In the genomic region with DNA sequence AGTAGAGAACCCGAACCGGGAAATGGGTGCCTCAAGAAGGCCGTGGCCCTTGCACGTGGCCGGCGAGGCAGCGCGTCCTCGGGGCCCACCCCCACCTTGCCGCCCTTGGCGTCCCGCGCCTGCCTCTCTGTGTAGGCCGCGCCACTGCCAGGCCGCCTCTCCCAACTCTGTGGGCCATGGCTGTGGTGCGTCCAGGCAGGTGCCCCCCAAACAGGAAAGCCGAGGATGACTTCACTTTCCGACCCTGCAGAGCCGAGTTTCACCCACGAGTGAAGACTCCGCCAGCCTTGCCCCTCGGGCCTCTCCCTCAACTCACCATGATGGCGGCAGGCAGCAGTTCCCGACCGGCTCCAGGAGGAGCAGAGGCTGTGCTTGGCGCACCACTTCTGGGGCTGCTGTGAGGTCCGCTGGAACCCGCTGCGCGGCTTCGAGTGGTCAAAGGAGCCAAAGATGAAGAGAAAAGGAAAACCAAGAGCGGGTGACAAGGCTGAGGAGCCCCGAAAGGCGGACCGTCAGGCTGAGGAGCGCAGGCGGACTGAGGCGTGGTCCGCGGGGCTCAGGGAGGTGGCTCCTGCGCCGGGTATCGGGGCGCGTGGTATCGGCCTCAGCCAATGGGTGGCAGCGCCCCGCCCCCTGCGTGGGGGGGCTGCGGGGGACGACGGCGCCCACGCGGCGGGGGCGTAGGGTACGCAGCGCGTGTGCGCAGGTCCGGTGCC, we compare ENCODE assay signal across 28 cellular contexts. TPM values are rescaled to one million over a fixed set of nuclear protein-coding genes. Genes with fewer than 3 reads are reported as not detected.
"Had no signal": no experiment of that assay in that cellular context is flagged by ENCODE, and none has a peak within 500 bp of the region (broad histone marks: within the 10 kb centered on the region; RNA-seq: fewer than 3 reads in every experiment).

A gene with protein sequence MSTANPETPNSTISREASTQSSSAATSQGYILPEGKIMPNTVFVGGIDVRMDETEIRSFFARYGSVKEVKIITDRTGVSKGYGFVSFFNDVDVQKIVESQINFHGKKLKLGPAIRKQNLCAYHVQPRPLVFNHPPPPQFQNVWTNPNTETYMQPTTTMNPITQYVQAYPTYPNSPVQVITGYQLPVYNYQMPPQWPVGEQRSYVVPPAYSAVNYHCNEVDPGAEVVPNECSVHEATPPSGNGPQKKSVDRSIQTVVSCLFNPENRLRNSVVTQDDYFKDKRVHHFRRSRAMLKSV (minus strand): TSS at position 537 of the 716 bp plus-strand sequence. CDS start 218 bp downstream, at position 319.

- FAIRE-seq: bronchial epithelial cell, endometrium had no signal

- ATAC-seq: activated CD8-positive, alpha-beta T cell treated with anti-CD3 and anti-CD28 coated beads, Interleukin-2, amount 10 ng/mL, durations not matched to agents 7 days and 5 days; foreskin keratinocyte; left lung; naive thymus-derived CD8-positive, alpha-beta T cell; T-cell had no signal

- H2AFZ ChIP-seq: parathyroid adenoma had no signal

- H3K9me3 Mint-ChIP-seq: activated CD4-positive, alpha-beta T cell treated with anti-CD3 and anti-CD28 coated beads, Interleukin-2, amount 10 ng/mL, durations not matched to agents 7 days and 5 days; immature natural killer cell; mesothelial cell of epicardium; T-cell; T-helper 2 cell treated with Interferon-gamma antibody and Interleukin-4, amounts not matched to agents 5 μg/mL and 100 μg/mL, for 36 hours; type B pancreatic cell had no signal

- H3K4me1 ChIP-seq: foreskin keratinocyte, left lung, parathyroid adenoma, right lobe of liver, vagina had no signal

- H3K9ac ChIP-seq: parathyroid adenoma had no signal

- DNase-seq: activated CD4-positive, alpha-beta T cell treated with anti-CD3 and anti-CD28 coated beads, Interleukin-2, amount 10 ng/mL, durations not matched to agents 7 days and 5 days; activated CD4-positive, CD25-positive, alpha-beta regulatory T cell treated with anti-CD3 and anti-CD28 coated beads, Interleukin-2, amount 50 U/mL, for 72 hours; activated CD8-positive, alpha-beta T cell treated with anti-CD3 and anti-CD28 coated beads, Interleukin-2, amount 10 ng/mL, durations not matched to agents 7 days and 5 days; activated naive CD4-positive, alpha-beta T cell; amniotic stem cell; effector CD4-positive, alpha-beta T cell; foreskin keratinocyte; immature natural killer cell; kidney glomerular epithelial cell; naive thymus-derived CD8-positive, alpha-beta T cell; stimulated activated CD4-positive, alpha-beta T cell treated with anti-CD3 and anti-CD28 coated beads, Interleukin-1b, Interleukin-23, amount 100 ng/mL, for 48 hours; T-cell had no signal

- H3K4me1 Mint-ChIP-seq: mesothelial cell of epicardium had no signal

- H3K36me3 ChIP-seq: left lung, neutrophil, right lobe of liver, vagina had no signal

- H3K36me3 Mint-ChIP-seq: activated naive CD8-positive, alpha-beta T cell; immature natural killer cell; mesothelial cell of epicardium; naive thymus-derived CD8-positive, alpha-beta T cell; T-cell; type B pancreatic cell had no signal

- H3K9me3 ChIP-seq: left lung, neutrophil, right lobe of liver, vagina had no signal

- H3K27me3 Mint-ChIP-seq: T-cell had no signal

- H3K27ac ChIP-seq: foreskin keratinocyte, left lung, neutrophil, parathyroid adenoma, right lobe of liver, skin epidermis, vagina, VCaP had no signal

- H3K79me2 ChIP-seq: parathyroid adenoma had no signal

- H3K4me3 ChIP-seq: left lung, right lobe of liver, skin epidermis, vagina had no signal

- H3K27ac Mint-ChIP-seq: activated CD4-positive, alpha-beta T cell treated with anti-CD3 and anti-CD28 coated beads, Interleukin-2, amount 10 ng/mL, durations not matched to agents 7 days and 5 days; activated CD8-positive, alpha-beta T cell treated with anti-CD3 and anti-CD28 coated beads, Interleukin-2, amount 10 ng/mL, durations not matched to agents 7 days and 5 days; activated naive CD8-positive, alpha-beta T cell; mesothelial cell of epicardium; T-cell; T-helper 2 cell treated with Interferon-gamma antibody and Interleukin-4, amounts not matched to agents 5 μg/mL and 100 μg/mL, for 36 hours; type B pancreatic cell had no signal

- H3K4me3 Mint-ChIP-seq: activated CD4-positive, alpha-beta T cell treated with anti-CD3 and anti-CD28 coated beads, Interleukin-2, amount 10 ng/mL, durations not matched to agents 7 days and 5 days; activated CD8-positive, alpha-beta T cell treated with anti-CD3 and anti-CD28 coated beads, Interleukin-2, amount 10 ng/mL, durations not matched to agents 7 days and 5 days; activated naive CD8-positive, alpha-beta T cell; immature natural killer cell; mesothelial cell of epicardium; naive thymus-derived CD8-positive, alpha-beta T cell; T-cell; T-helper 2 cell treated with Interferon-gamma antibody and Interleukin-4, amounts not matched to agents 5 μg/mL and 100 μg/mL, for 36 hours; type B pancreatic cell had no signal

- H3K27me3 ChIP-seq: foreskin keratinocyte, left lung, neutrophil, right lobe of liver, vagina had no signal

RNA-seq across cellular contexts. Expression of the gene that starts here (rescaled TPM):
- total RNA-seq: activated CD4-positive, alpha-beta T cell treated with anti-CD3 and anti-CD28 coated beads, Interleukin-2, amount 10 ng/mL, durations not matched to agents 7 days and 5 days; activated CD8-positive, alpha-beta T cell treated with anti-CD3 and anti-CD28 coated beads, Interleukin-2, amount 10 ng/mL, durations not matched to agents 7 days and 5 days; bronchial epithelial cell; foreskin keratinocyte; left lung; lung microvascular endothelial cell; mesothelial cell of epicardium; naive thymus-derived CD8-positive, alpha-beta T cell; right lobe of liver; T-cell; temporal lobe; vagina had no signal
- polyA plus RNA-seq: esophagus; foreskin keratinocyte; immature natural killer cell; naive thymus-derived CD8-positive, alpha-beta T cell had no signal
